15 cellular contexts compared by ENCODE assay signal in genomic region chr18:13370995-13371625, GRCh38.
"Had no signal": no experiment of that assay in that cellular context is flagged by ENCODE, and none has a peak within 500 bp of the region (broad histone marks: within the 10 kb centered on the region; RNA-seq: fewer than 3 reads in every experiment).

No MANE protein-coding gene starts in this region.

- DNase-seq: activated CD8-positive, alpha-beta T cell treated with anti-CD3 and anti-CD28 coated beads, Interleukin-2, amount 10 ng/mL, durations not matched to agents 7 days and 5 days; body of pancreas; dorsolateral prefrontal cortex; esophagus squamous epithelium; foreskin fibroblast; immature natural killer cell; left lung; right cardiac atrium had no signal

- H3K4me2 ChIP-seq: smooth muscle cell had no signal

- H3K27ac Mint-ChIP-seq: activated CD8-positive, alpha-beta T cell treated with anti-CD3 and anti-CD28 coated beads, Interleukin-2, amount 10 ng/mL, durations not matched to agents 7 days and 5 days; activated T-helper 2 cell treated with anti-CD3 and anti-CD28 coated beads, Interferon-gamma antibody, Interleukin-2, Interleukin-4, amounts not matched to agents 10 μg/mL and 5 μg/mL and 100 μg/mL, durations not matched to agents 14 hours and 24 hours and 36 hours; immature natural killer cell had no signal

- ATAC-seq: activated CD8-positive, alpha-beta T cell treated with anti-CD3 and anti-CD28 coated beads, Interleukin-2, amount 10 ng/mL, durations not matched to agents 7 days and 5 days; body of pancreas; left lung; right cardiac atrium; stimulated activated effector memory CD8-positive, alpha-beta T cell treated with anti-CD3 and anti-CD28 coated beads, Interleukin-12 subunit alpha, Interleukin-12 subunit beta, amount 100 ng/mL, for 72 hours had no signal

- H3K4me1 ChIP-seq: body of pancreas had no signal

- H3K36me3 ChIP-seq: esophagus squamous epithelium, left lung, neutrophil, tibial nerve had no signal

- H3K27me3 Mint-ChIP-seq: activated naive CD4-positive, alpha-beta T cell treated with anti-CD3 and anti-CD28 coated beads, Interleukin-2, amount 50 U/mL, for 24 hours had no signal

- H3K9me3 Mint-ChIP-seq: activated naive CD4-positive, alpha-beta T cell treated with anti-CD3 and anti-CD28 coated beads, Interleukin-2, amount 50 U/mL, for 24 hours; activated T-helper 2 cell treated with anti-CD3 and anti-CD28 coated beads, Interferon-gamma antibody, Interleukin-2, Interleukin-4, amounts not matched to agents 10 μg/mL and 5 μg/mL and 100 μg/mL, durations not matched to agents 14 hours and 24 hours and 36 hours; central memory CD8-positive, alpha-beta T cell; immature natural killer cell; stimulated activated effector memory CD8-positive, alpha-beta T cell treated with anti-CD3 and anti-CD28 coated beads, Interleukin-12 subunit alpha, Interleukin-12 subunit beta, amount 100 ng/mL, for 72 hours had no signal

- H3K9me3 ChIP-seq: body of pancreas, esophagus squamous epithelium, left lung, neutrophil, tibial nerve had no signal

- H3K27ac ChIP-seq: body of pancreas, esophagus squamous epithelium, left lung, neutrophil, tibial nerve had no signal

- H3K4me3 Mint-ChIP-seq: activated CD8-positive, alpha-beta T cell treated with anti-CD3 and anti-CD28 coated beads, Interleukin-2, amount 10 ng/mL, durations not matched to agents 7 days and 5 days; activated naive CD4-positive, alpha-beta T cell treated with anti-CD3 and anti-CD28 coated beads, Interleukin-2, amount 50 U/mL, for 24 hours; central memory CD8-positive, alpha-beta T cell; immature natural killer cell; stimulated activated effector memory CD8-positive, alpha-beta T cell treated with anti-CD3 and anti-CD28 coated beads, Interleukin-12 subunit alpha, Interleukin-12 subunit beta, amount 100 ng/mL, for 72 hours had no signal

- H3K4me1 Mint-ChIP-seq: immature natural killer cell had no signal

- H3K36me3 Mint-ChIP-seq: activated naive CD4-positive, alpha-beta T cell treated with anti-CD3 and anti-CD28 coated beads, Interleukin-2, amount 50 U/mL, for 24 hours; immature natural killer cell had no signal

- H3K27me3 ChIP-seq: body of pancreas, dorsolateral prefrontal cortex, esophagus squamous epithelium, left lung, neutrophil, tibial nerve had no signal

- H3K4me3 ChIP-seq: body of pancreas, dorsolateral prefrontal cortex, esophagus squamous epithelium, left lung, smooth muscle cell, tibial nerve had no signal
